8 cellular contexts compared by ENCODE assay signal in the genomic region with DNA sequence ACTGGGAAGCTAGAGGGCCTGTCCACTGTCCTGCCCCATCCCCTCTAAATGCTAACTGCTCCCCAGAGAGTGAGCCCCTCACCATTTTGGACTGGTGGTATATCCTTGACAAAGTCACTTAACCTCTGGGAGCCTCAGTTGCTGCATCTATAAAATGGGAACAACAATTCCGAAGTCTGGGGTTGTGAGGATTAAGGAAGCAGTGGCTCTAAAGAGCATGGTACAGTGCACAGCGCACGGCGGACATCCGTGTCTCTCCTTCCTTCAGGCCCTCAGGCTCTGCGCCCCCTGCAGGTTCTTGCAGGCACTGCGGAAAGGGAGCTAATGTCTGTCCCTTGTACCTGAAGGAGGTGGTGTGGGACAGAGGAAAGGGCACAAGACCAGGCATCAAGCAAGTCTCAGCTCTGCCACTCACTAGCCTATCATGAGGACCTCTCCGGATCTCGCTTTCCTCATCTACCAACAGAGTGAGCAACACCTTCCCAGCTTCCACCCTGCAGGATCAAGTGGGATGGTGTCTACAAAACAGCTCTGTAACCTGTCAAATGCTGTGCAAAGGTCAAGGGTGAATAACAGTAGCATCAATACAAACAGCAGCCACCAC. TPM values are rescaled to one million over a fixed set of nuclear protein-coding genes. Genes with fewer than 3 reads are reported as not detected.
A peak's percentile ranks its signal among the peaks of the same experiment; 100 is the strongest.
DNase-seq lines count a peak whose midpoint lies in the region; ATAC-seq and TF ChIP-seq lines count a peak whose summit lies in the region.

No MANE protein-coding gene starts in this region.

- no peak for TF ChIP-seq POLR2A in prostate gland (IDR thresholded peaks at IDR 0.05)

- H3K4me1 ChIP-seq in Panc1 (ENCODE audit: control insufficient read depth, insufficient read depth, low read length) (no peaks in the 10 kb centered on the region), prostate gland (replicated peaks) (peaks cover 16% of the 10 kb centered on the region)

- H3K27ac ChIP-seq in Panc1 (ENCODE audit: low read length), result no peak overlapping the region
- no peak overlapping the region for H3K27ac ChIP-seq in prostate gland

- POLR2A ChIA-PET in Panc1 (lab: Charles Lee), result no interaction called here

- H3K9me3 ChIP-seq in Panc1 (ENCODE audit: control insufficient read depth, insufficient read depth, low read depth, low read length) (no peaks in the 10 kb centered on the region), prostate gland (no peaks in the 10 kb centered on the region)

- no TSS peak for BruUV-seq in Panc1 (replicated peaks; lab: Mats Ljungman, UMichigan)

- peaks cover 7% of the 10 kb centered on the region; the same call in 1 of the 2 replicates for H3K36me3 ChIP-seq in Panc1 (ENCODE audit: control insufficient read depth, insufficient read depth, low read length)
- H3K36me3 ChIP-seq in prostate gland, result peaks cover 0 to 10% of the 10 kb centered on the region in 2 donors

- 74% methylated on average over 9 of the region's 9 CpGs for whole genome bisulfite sequencing in prostate gland

- TF ChIP-seq CTCF in Panc1 (IDR thresholded peaks at IDR 0.05) (peak; percentile 96), prostate gland (IDR thresholded peaks at IDR 0.05) (peak; percentile 12 to 59 (median 45))

- in situ Hi-C loops in Panc1 (cut with HindIII; ENCODE audit: low pct_unique_long_range_greater_than_20kb, low sequenced_read_pairs), result no loop called here

- H3K27me3 ChIP-seq in Panc1 (ENCODE audit: control insufficient read depth, insufficient read depth, low read length) (no peaks in the 10 kb centered on the region), prostate gland (replicated peaks; ENCODE audit: insufficient read depth) (no peaks in the 10 kb centered on the region)

- intact Hi-C loops in Panc1 (cut with micrococcal nuclease; ENCODE audit: unreplicated experiment), result no loop called here
- intact Hi-C loops in prostate gland (cut with DNase I), result no loop called here

- H3K4me3 ChIP-seq in Panc1 (ENCODE audit: low read depth in 2 of 2, low read length in 2 of 2) (no peak overlapping the region), prostate gland (no peak overlapping the region)

- ATAC-seq in Panc1 (peak; percentile 83), GM21717 (IDR thresholded peaks at IDR 0.05; ENCODE audit: unreplicated experiment) (no peak), HG03457 (IDR thresholded peaks at IDR 0.05; ENCODE audit: unreplicated experiment) (no peak)

- peak; percentile 80 for DNase-seq in AG08395 (ENCODE audit: low spot score)
- DNase-seq in GM19238 (ENCODE audit: insufficient read length, low spot score), result peak; percentile 66
- DNase-seq in Panc1 (ENCODE audit: low read depth, low spot score), result peak; percentile 67
- peak; percentile 72 for DNase-seq in activated T-helper 1 cell treated with Interleukin-2 at 50 U/mL for 16 hours (ENCODE audit: low read depth)
- peak; percentile 84 for DNase-seq in germinal center (ENCODE audit: low spot score)
- DNase-seq in prostate gland (ENCODE audit: low spot score), result no peak

- CTCF ChIA-PET in Panc1 (lab: Charles Lee), result interaction anchor here (0.5 to 2.0 kb wide), 19 partner anchors 9 to 457 kb away, joined by 3 to 15 read pairs (median 5); no protein-coding TSS in a partner anchor

RNA-seq across cellular contexts. Expression of gene ECE1, which starts 20.1 kb away (rescaled TPM):
- total RNA-seq in Panc1 (2021; ENCODE audit: unreplicated experiment) (192 TPM), prostate gland (100 to 1,000 TPM; 113 to 146 TPM)
- polyA plus RNA-seq in Panc1 (2012; ENCODE audit: insufficient read length), result 250 TPM
